8 cellular contexts compared by ENCODE assay signal in the genomic region with DNA sequence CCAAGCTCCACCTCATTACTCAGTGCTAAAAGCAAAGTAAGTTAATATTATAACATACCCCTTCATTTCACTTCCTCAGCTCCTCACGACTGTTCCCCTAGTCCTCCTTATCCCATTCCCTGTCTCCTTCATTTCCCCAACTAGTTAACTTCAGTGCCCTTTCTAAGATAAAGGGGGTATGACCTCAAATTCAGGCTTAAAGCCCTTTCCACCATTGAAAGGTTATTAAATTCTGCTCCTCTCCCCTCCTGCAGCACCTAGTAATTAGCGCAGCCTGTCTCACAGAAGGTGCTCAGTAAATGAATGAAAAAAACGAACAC. TPM values are rescaled to one million over a fixed set of nuclear protein-coding genes. Genes with fewer than 3 reads are reported as not detected.
DNase-seq lines count a peak whose midpoint lies in the region; ATAC-seq, FAIRE-seq and TF ChIP-seq lines count a peak whose summit lies in the region.

No MANE protein-coding gene starts in this region.

- H3K4me3 Mint-ChIP-seq in activated T-cell treated with anti-CD3 and anti-CD28 coated beads, Interleukin-2, amount 50 U/mL, for 24 hours: peak overlapping the region; percentile 89
- peak overlapping the region; percentile 84 for H3K4me3 Mint-ChIP-seq in astrocyte (ENCODE audit: unreplicated experiment)

- CTCF ChIA-PET in HepG2 (lab: Yijun Ruan, JAX; ENCODE audit: low intra/inter-chr PET ratio, low total read pairs): no interaction called here

- peak overlapping the region; percentile 85 for H3K4me2 ChIP-seq in astrocyte (ENCODE audit: low read length)
- peak overlapping the region; percentile 99 for H3K4me2 ChIP-seq in HepG2 (ENCODE audit: low read depth, low read length)

- in situ Hi-C loops in HepG2 (cut with HindIII; ENCODE audit: extremely low pct_ligation_motif_present, low pct_unique_long_range_greater_than_20kb): no loop called here

- no peaks in the 10 kb centered on the region for H3K27me3 ChIP-seq in astrocyte (ENCODE audit: insufficient read depth, low read length)
- H3K27me3 ChIP-seq in HepG2 (ENCODE audit: control insufficient read depth in 1 of 2, insufficient read depth in 2 of 2, low read length in 2 of 2): no peaks in the 10 kb centered on the region
- H3K27me3 ChIP-seq in thymus (ENCODE audit: control insufficient read depth, insufficient read depth): no peaks in the 10 kb centered on the region

- peaks cover 4% of the 10 kb centered on the region for H3K79me2 ChIP-seq in astrocyte (ENCODE audit: insufficient read depth, low read length)
- no peaks in the 10 kb centered on the region for H3K79me2 ChIP-seq in HepG2 (ENCODE audit: insufficient read depth, low read length)

- no peaks in the 10 kb centered on the region for H4K20me1 ChIP-seq in astrocyte (ENCODE audit: insufficient read depth, low read length)
- H4K20me1 ChIP-seq in HepG2 (ENCODE audit: insufficient read depth, low read length): no peaks in the 10 kb centered on the region

- no peaks in the 10 kb centered on the region for H3K27me3 Mint-ChIP-seq in activated T-cell treated with anti-CD3 and anti-CD28 coated beads, Interleukin-2, amount 50 U/mL, for 24 hours
- H3K27me3 Mint-ChIP-seq in astrocyte (ENCODE audit: low read depth, unreplicated experiment): no peaks in the 10 kb centered on the region

- POLR2A ChIA-PET in HepG2 (lab: Yijun Ruan, JAX): interaction anchor here (0.8 to 2.4 kb wide), 4 partner anchors 31 to 225 kb away, joined by 3 to 6 read pairs (median 4); a partner anchor contains a TSS

- no peaks in the 10 kb centered on the region for H3K36me3 ChIP-seq in astrocyte (ENCODE audit: insufficient read depth, low read length)
- no peaks in the 10 kb centered on the region for H3K36me3 ChIP-seq in HepG2 (replicated peaks in 1 of 2; ENCODE audit: control insufficient read depth in 1 of 2, insufficient read depth in 2 of 2, low read length in 2 of 2)
- no peaks in the 10 kb centered on the region for H3K36me3 ChIP-seq in thymus (ENCODE audit: control insufficient read depth, insufficient read depth)

- peak overlapping the region; percentile 98 for H3K27ac Mint-ChIP-seq in activated T-cell treated with anti-CD3 and anti-CD28 coated beads, Interleukin-2, amount 50 U/mL, for 24 hours
- peak overlapping the region; percentile 91 for H3K27ac Mint-ChIP-seq in astrocyte (ENCODE audit: unreplicated experiment)

- peak; percentile 9 for FAIRE-seq in astrocyte (lab: Jason Lieb, UNC)
- FAIRE-seq in HepG2 (lab: Jason Lieb, UNC): no peak
- no peak for FAIRE-seq in GM12892 (lab: Jason Lieb, UNC)

- no peaks in the 10 kb centered on the region for H3K9me3 Mint-ChIP-seq in activated T-cell treated with anti-CD3 and anti-CD28 coated beads, Interleukin-2, amount 50 U/mL, for 24 hours
- H3K9me3 Mint-ChIP-seq in astrocyte (ENCODE audit: unreplicated experiment): peaks cover 2% of the 10 kb centered on the region

- H3K9ac ChIP-seq in astrocyte (ENCODE audit: low read length): peak overlapping the region; percentile 85
- H3K9ac ChIP-seq in HepG2 (ENCODE audit: insufficient read depth, low read depth, low read length): peak overlapping the region; percentile 75

- H2AFZ ChIP-seq in astrocyte (ENCODE audit: low read depth, low read length) (peak overlapping the region; percentile 88), HepG2 (ENCODE audit: low read length) (peak overlapping the region; percentile 85)

- H3K27ac ChIP-seq in astrocyte (ENCODE audit: low read depth, low read length) (peak overlapping the region; percentile 84), HepG2 (ENCODE audit: extremely low read length, insufficient read depth, low read length) (peak overlapping the region; percentile 75), thymus (ENCODE audit: low read depth) (peak overlapping the region; percentile 60)

- WGBS in HepG2 (ENCODE audit: low lambda C conversion rate): 0% methylated on average over 3 of the region's 3 CpGs
- 4% methylated on average over 3 of the region's 3 CpGs for WGBS in thymus

- H3K4me1 ChIP-seq in astrocyte (ENCODE audit: insufficient read depth, low read length) (peaks cover 35% of the 10 kb centered on the region), HepG2 (ENCODE audit: insufficient read depth, low read length) (peaks cover 24% of the 10 kb centered on the region), thymus (ENCODE audit: control insufficient read depth, insufficient read depth, low read length) (peaks cover 8% of the 10 kb centered on the region)

- H3K4me1 Mint-ChIP-seq in activated T-cell treated with anti-CD3 and anti-CD28 coated beads, Interleukin-2, amount 50 U/mL, for 24 hours (ENCODE audit: low read depth): peaks cover 36% of the 10 kb centered on the region
- peaks cover 30% of the 10 kb centered on the region for H3K4me1 Mint-ChIP-seq in astrocyte (ENCODE audit: low read depth, unreplicated experiment)

- peaks cover 2% of the 10 kb centered on the region for H3K36me3 Mint-ChIP-seq in activated T-cell treated with anti-CD3 and anti-CD28 coated beads, Interleukin-2, amount 50 U/mL, for 24 hours (ENCODE audit: low read depth)
- H3K36me3 Mint-ChIP-seq in astrocyte (ENCODE audit: low read depth, unreplicated experiment): no peaks in the 10 kb centered on the region

- no peaks in the 10 kb centered on the region for H3K9me3 ChIP-seq in astrocyte (ENCODE audit: insufficient read depth, low read depth, low read length)
- no peaks in the 10 kb centered on the region for H3K9me3 ChIP-seq in HepG2 (ENCODE audit: low read length)
- no peaks in the 10 kb centered on the region for H3K9me3 ChIP-seq in thymus (ENCODE audit: control insufficient read depth)

- intact Hi-C loops in HepG2 (cut with micrococcal nuclease; ENCODE audit: unreplicated experiment): loop anchor here (5.0 kb wide), 1 partner anchor 72 kb away; no protein-coding TSS in a partner anchor
- intact Hi-C loops in posterior vena cava (cut with DNase I): no loop called here

- TF ChIP-seq CTCF in astrocyte (IDR thresholded peaks at IDR 0.05; ENCODE audit: insufficient read depth, low read depth, low read length): no peak
- no peak for TF ChIP-seq CTCF in HepG2 (CRISPR knock-in tag; IDR thresholded peaks at IDR 0.05)

- no peak for TF ChIP-seq RAD21 in HepG2 (CRISPR knock-in tag; IDR thresholded peaks at IDR 0.05)

- H3K4me3 ChIP-seq in astrocyte (ENCODE audit: insufficient read depth, low read depth, low read length) (peak overlapping the region; percentile 56), HepG2 (replicated peaks in 1 of 3; ENCODE audit: insufficient read depth in 1 of 3, low read depth in 2 of 3, low read length in 3 of 3) (peak overlapping the region; percentile 56 to 77 (median 69); a peak in 5 of 6 replicates), thymus (ENCODE audit: low read length) (peak overlapping the region; percentile 61)

- no peak for DNase-seq in activated T-cell treated with anti-CD3 and anti-CD28 coated beads, Interleukin-2, amount 50 U/mL, for 24 hours
- DNase-seq in activated T-cell treated with anti-CD3 and anti-CD28 coated beads for 4 hours: no peak
- no peak for DNase-seq in astrocyte (ENCODE audit: low read depth)
- DNase-seq in HepG2 (ENCODE audit: low spot score): no peak
- no peak for DNase-seq in GM12892 (ENCODE audit: insufficient read length)
- no peak for DNase-seq in posterior vena cava (ENCODE audit: low spot score)

- no peak for TF ChIP-seq POLR2A in HepG2 (IDR thresholded peaks at IDR 0.05; ENCODE audit: insufficient read depth in 1 of 2, low read depth in 2 of 2, low read length in 2 of 2)
- TF ChIP-seq POLR2A in GM12892 (IDR thresholded peaks at IDR 0.05; ENCODE audit: low read depth, low read length): no peak

- no peak for TF ChIP-seq EP300 in HepG2 (IDR thresholded peaks at IDR 0.05; ENCODE audit: low read depth in 2 of 2, low read length in 2 of 2)
- no peak for TF ChIP-seq EP300 in HepG2 (CRISPR knock-in tag; IDR thresholded peaks at IDR 0.05; ENCODE audit: borderline replicate concordance)

- ATAC-seq in HepG2 (peak; percentile 2; the same call in 2 of the 3 replicates), HG03108 (IDR thresholded peaks at IDR 0.05; ENCODE audit: unreplicated experiment) (no peak)

- BruUV-seq in HepG2 (replicated peaks; lab: Mats Ljungman, UMichigan): no TSS peak

RNA-seq across cellular contexts. Expression of a gene that starts 1.0 kb away (rescaled TPM):
- total RNA-seq in astrocyte (3.6 and 3.9 TPM in 2 replicates), HepG2 (2016; rRNA removed; fragmentation: Illumina TruSeq; extraction: Trizol) (1.1 and 1.3 TPM in 2 replicates), posterior vena cava (1 to 10 TPM; 4.7 to 5.3 TPM)
- 1.0 and 1.8 TPM in 2 replicates for total RNA-seq in HepG2 (2016; cell fraction: cytosol; rRNA removed; fragmentation: Illumina TruSeq; extraction: Trizol; ENCODE audit: low read depth)
- total RNA-seq in HepG2 (2016; cell fraction: insoluble cytoplasmic fraction; rRNA removed; fragmentation: Illumina TruSeq; extraction: Trizol): 1.0 TPM in 2 replicates
- total RNA-seq in HepG2 (2016; cell fraction: membrane; rRNA removed; fragmentation: Illumina TruSeq; extraction: Trizol): 0.62 and 0.80 TPM in 2 replicates
- 2.0 and 2.2 TPM in 2 replicates for total RNA-seq in HepG2 (2016; cell fraction: nucleus; rRNA removed; fragmentation: Illumina TruSeq; extraction: Trizol)
- polyA plus RNA-seq in HepG2 (2011; rRNA removed) (0.16 and 0.18 TPM in 2 replicates), thymus (0.32 TPM)
- polyA plus RNA-seq in HepG2 (2011; cell fraction: cytosol; rRNA removed): 0.06 and 0.09 TPM in 2 replicates
- polyA plus RNA-seq in HepG2 (2011; cell fraction: nucleus; rRNA removed): 0.10 and 0.14 TPM in 2 replicates
- 0.12 and 0.21 TPM in 2 replicates for polyA plus RNA-seq in HepG2 (2012)
- polyA plus RNA-seq in HepG2 (2016; cell fraction: cytosol; fragmentation: Illumina TruSeq; extraction: Trizol; ENCODE audit: low read depth): 0.19 and 0.28 TPM in 2 replicates
- polyA plus RNA-seq in HepG2 (2016; cell fraction: insoluble cytoplasmic fraction; fragmentation: Illumina TruSeq; extraction: Trizol; ENCODE audit: low read depth): 0.56 and 0.91 TPM in 2 replicates
- polyA plus RNA-seq in HepG2 (2016; cell fraction: membrane; fragmentation: Illumina TruSeq; extraction: Trizol; ENCODE audit: low read depth): 0.29 and 0.48 TPM in 2 replicates
- polyA plus RNA-seq in HepG2 (2016; cell fraction: nucleus; fragmentation: Illumina TruSeq; extraction: Trizol; ENCODE audit: insufficient read depth, low read depth): 0.49 and 0.63 TPM in 2 replicates
- 0.48 TPM in 1 of 2 replicates, not detected in the other for polyA minus RNA-seq in HepG2 (2011; rRNA and poly(A)+ RNA removed; ENCODE audit: low replicate concordance)
- polyA minus RNA-seq in HepG2 (2011; cell fraction: cytosol; rRNA and poly(A)+ RNA removed): 0.18 and 0.30 TPM in 2 replicates
- polyA minus RNA-seq in HepG2 (2011; cell fraction: nucleus; rRNA and poly(A)+ RNA removed): 1.9 and 2.1 TPM in 2 replicates
- not detected for polyA plus RNA-seq in GM12892 (2012; ENCODE audit: missing spikeins)

RNA-seq across cellular contexts. Expression of a gene that starts 45.2 kb away (rescaled TPM):
- total RNA-seq in astrocyte (0.14 and 0.23 TPM in 2 replicates), HepG2 (2016; rRNA removed; fragmentation: Illumina TruSeq; extraction: Trizol) (not detected in 2 replicates), posterior vena cava (not detected)
- total RNA-seq in HepG2 (2016; cell fraction: cytosol; rRNA removed; fragmentation: Illumina TruSeq; extraction: Trizol; ENCODE audit: low read depth): not detected in 2 replicates
- not detected in 2 replicates for total RNA-seq in HepG2 (2016; cell fraction: insoluble cytoplasmic fraction; rRNA removed; fragmentation: Illumina TruSeq; extraction: Trizol)
- total RNA-seq in HepG2 (2016; cell fraction: membrane; rRNA removed; fragmentation: Illumina TruSeq; extraction: Trizol): not detected in 2 replicates
- not detected in 2 replicates for total RNA-seq in HepG2 (2016; cell fraction: nucleus; rRNA removed; fragmentation: Illumina TruSeq; extraction: Trizol)
- polyA plus RNA-seq in HepG2 (2011; rRNA removed) (not detected in 2 replicates), thymus (0.64 TPM)
- polyA plus RNA-seq in HepG2 (2011; cell fraction: cytosol; rRNA removed): not detected in 2 replicates
- not detected in 2 replicates for polyA plus RNA-seq in HepG2 (2011; cell fraction: nucleus; rRNA removed)
- not detected in 2 replicates for polyA plus RNA-seq in HepG2 (2012)
- not detected in 2 replicates for polyA plus RNA-seq in HepG2 (2016; cell fraction: cytosol; fragmentation: Illumina TruSeq; extraction: Trizol; ENCODE audit: low read depth)
- polyA plus RNA-seq in HepG2 (2016; cell fraction: insoluble cytoplasmic fraction; fragmentation: Illumina TruSeq; extraction: Trizol; ENCODE audit: low read depth): not detected in 2 replicates
- not detected in 2 replicates for polyA plus RNA-seq in HepG2 (2016; cell fraction: membrane; fragmentation: Illumina TruSeq; extraction: Trizol; ENCODE audit: low read depth)
- polyA plus RNA-seq in HepG2 (2016; cell fraction: nucleus; fragmentation: Illumina TruSeq; extraction: Trizol; ENCODE audit: insufficient read depth, low read depth): not detected in 2 replicates
- not detected in 2 replicates for polyA minus RNA-seq in HepG2 (2011; rRNA and poly(A)+ RNA removed; ENCODE audit: low replicate concordance)
- polyA minus RNA-seq in HepG2 (2011; cell fraction: cytosol; rRNA and poly(A)+ RNA removed): not detected in 2 replicates
- polyA minus RNA-seq in HepG2 (2011; cell fraction: nucleus; rRNA and poly(A)+ RNA removed): not detected in 2 replicates
- polyA plus RNA-seq in GM12892 (2012; ENCODE audit: missing spikeins): not detected
